Comparison of ENCODE assay signal across 1 cellular context in genomic region chr20:37535443-37536132, GRCh38.
TF ChIP-seq lines count a peak whose summit lies in the region.

No MANE protein-coding gene starts in this region.

TF ChIP-seq in HepG2, 621 proteins besides CTCF, POLR2A, EP300 and RAD21 (continued from another document):
- TF ChIP-seq, protein P1, sequence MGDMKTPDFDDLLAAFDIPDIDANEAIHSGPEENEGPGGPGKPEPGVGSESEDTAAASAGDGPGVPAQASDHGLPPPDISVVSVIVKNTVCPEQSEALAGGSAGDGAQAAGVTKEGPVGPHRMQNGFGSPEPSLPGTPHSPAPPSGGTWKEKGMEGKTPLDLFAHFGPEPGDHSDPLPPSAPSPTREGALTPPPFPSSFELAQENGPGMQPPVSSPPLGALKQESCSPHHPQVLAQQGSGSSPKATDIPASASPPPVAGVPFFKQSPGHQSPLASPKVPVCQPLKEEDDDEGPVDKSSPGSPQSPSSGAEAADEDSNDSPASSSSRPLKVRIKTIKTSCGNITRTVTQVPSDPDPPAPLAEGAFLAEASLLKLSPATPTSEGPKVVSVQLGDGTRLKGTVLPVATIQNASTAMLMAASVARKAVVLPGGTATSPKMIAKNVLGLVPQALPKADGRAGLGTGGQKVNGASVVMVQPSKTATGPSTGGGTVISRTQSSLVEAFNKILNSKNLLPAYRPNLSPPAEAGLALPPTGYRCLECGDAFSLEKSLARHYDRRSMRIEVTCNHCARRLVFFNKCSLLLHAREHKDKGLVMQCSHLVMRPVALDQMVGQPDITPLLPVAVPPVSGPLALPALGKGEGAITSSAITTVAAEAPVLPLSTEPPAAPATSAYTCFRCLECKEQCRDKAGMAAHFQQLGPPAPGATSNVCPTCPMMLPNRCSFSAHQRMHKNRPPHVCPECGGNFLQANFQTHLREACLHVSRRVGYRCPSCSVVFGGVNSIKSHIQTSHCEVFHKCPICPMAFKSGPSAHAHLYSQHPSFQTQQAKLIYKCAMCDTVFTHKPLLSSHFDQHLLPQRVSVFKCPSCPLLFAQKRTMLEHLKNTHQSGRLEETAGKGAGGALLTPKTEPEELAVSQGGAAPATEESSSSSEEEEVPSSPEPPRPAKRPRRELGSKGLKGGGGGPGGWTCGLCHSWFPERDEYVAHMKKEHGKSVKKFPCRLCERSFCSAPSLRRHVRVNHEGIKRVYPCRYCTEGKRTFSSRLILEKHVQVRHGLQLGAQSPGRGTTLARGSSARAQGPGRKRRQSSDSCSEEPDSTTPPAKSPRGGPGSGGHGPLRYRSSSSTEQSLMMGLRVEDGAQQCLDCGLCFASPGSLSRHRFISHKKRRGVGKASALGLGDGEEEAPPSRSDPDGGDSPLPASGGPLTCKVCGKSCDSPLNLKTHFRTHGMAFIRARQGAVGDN (CRISPR knock-in tag; IDR thresholded peaks at IDR 0.05), result peak; percentile 35; the same call in 1 of the 2 replicates
- TF ChIP-seq, protein P2, sequence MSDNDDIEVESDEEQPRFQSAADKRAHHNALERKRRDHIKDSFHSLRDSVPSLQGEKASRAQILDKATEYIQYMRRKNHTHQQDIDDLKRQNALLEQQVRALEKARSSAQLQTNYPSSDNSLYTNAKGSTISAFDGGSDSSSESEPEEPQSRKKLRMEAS (IDR thresholded peaks at IDR 0.05), result peak; percentile 40; the same call in 1 of the 2 replicates
- TF ChIP-seq ZKSCAN8 (CRISPR knock-in tag; IDR thresholded peaks at IDR 0.05; ENCODE audit: borderline replicate concordance) (no peak), ZFX (CRISPR knock-in tag; IDR thresholded peaks at IDR 0.05; ENCODE audit: low read depth) (peak; percentile 19; the same call in 1 of the 2 replicates), ZBTB46 (CRISPR knock-in tag; IDR thresholded peaks at IDR 0.05; ENCODE audit: borderline replicate concordance) (no peak), ZNF598 (CRISPR knock-in tag; IDR thresholded peaks at IDR 0.05; ENCODE audit: borderline replicate concordance) (no peak), CHD4 (IDR thresholded peaks at IDR 0.05; ENCODE audit: borderline replicate concordance, low read length) (no peak), FOXJ3 (CRISPR knock-in tag; IDR thresholded peaks at IDR 0.05; ENCODE audit: borderline replicate concordance) (no peak), ARNT (IDR thresholded peaks at IDR 0.05) (no peak), ZNF292 (CRISPR knock-in tag; IDR thresholded peaks at IDR 0.05; ENCODE audit: borderline replicate concordance, low read depth) (no peak)
